In genomic region chr4:131595140-131595539, GRCh38 we compare ENCODE assay signal across 25 cellular contexts.
DNase-seq lines count a peak whose midpoint lies in the region; ATAC-seq, FAIRE-seq and TF ChIP-seq lines count a peak whose summit lies in the region.
"Had no signal": no experiment of that assay in that cellular context is flagged by ENCODE, and none has a peak within 500 bp of the region (broad histone marks: within the 10 kb centered on the region; RNA-seq: fewer than 3 reads in every experiment).

No MANE protein-coding gene starts in this region.

- H3K56ac ChIP-seq in IMR-90 (ENCODE audit: extremely low read depth, insufficient read depth, low read length), result no peak overlapping the region
- H3K56ac ChIP-seq in H1 (replicated peaks; ENCODE audit: insufficient read length, low read depth, low read length), result no peak overlapping the region

- H4K5ac ChIP-seq in IMR-90 (ENCODE audit: low read depth, low read length) (no peak overlapping the region), H1 (ENCODE audit: insufficient read length, low read depth, low read length) (no peak overlapping the region)

- H3K9me1 ChIP-seq in IMR-90 (ENCODE audit: insufficient read depth, low read length), result no peaks in the 10 kb centered on the region

- H3K14ac ChIP-seq in IMR-90 (replicated peaks; ENCODE audit: low read depth, low read length), result no peak overlapping the region
- H3K14ac ChIP-seq in H1 (ENCODE audit: insufficient read length), result no peak overlapping the region

- H4K8ac ChIP-seq in IMR-90 (ENCODE audit: low read depth in 2 of 2, low read length in 2 of 2) (no peak overlapping the region), H1 (ENCODE audit: extremely low read depth, insufficient read depth, low read length) (no peak overlapping the region)

- H4K20me1 ChIP-seq in HepG2 (ENCODE audit: insufficient read depth, low read length), result no peaks in the 10 kb centered on the region
- H4K20me1 ChIP-seq in IMR-90 (ENCODE audit: insufficient read depth, low read length), result no peaks in the 10 kb centered on the region
- no peaks in the 10 kb centered on the region for H4K20me1 ChIP-seq in H1 (replicated peaks in 1 of 2; ENCODE audit: control insufficient read depth in 1 of 2, insufficient read depth in 2 of 2, low read length in 2 of 2)
- H4K20me1 ChIP-seq: BLaER1 had no signal

- TF ChIP-seq CTCF in HepG2 (CRISPR knock-in tag; IDR thresholded peaks at IDR 0.05) (no peak), right lobe of liver (IDR thresholded peaks at IDR 0.05) (no peak), IMR-90 (conservative IDR thresholded peaks at IDR 0.05; ENCODE audit: low read depth, low read length) (no peak), H1 (IDR thresholded peaks at IDR 0.05; ENCODE audit: control extremely low read depth in 1 of 3, insufficient read depth in 1 of 3, low read depth in 1 of 3, low read length in 3 of 3) (no peak)

- WGBS in HepG2 (ENCODE audit: low lambda C conversion rate), result 45% methylated on average over 2 of the region's 2 CpGs
- WGBS in right lobe of liver (ENCODE audit: insufficient coverage, low coverage, low lambda C conversion rate, missing lambda C conversion rate), result 77% methylated on average over 2 of the region's 2 CpGs
- WGBS in IMR-90 (ENCODE audit: extremely low coverage in 2 of 2, insufficient read length in 1 of 2), 2 experiments, result 100% methylated on average over 1 of the region's 2 CpGs; no CpG with 5 or more reads in 1 of the 2 experiments
- WGBS in H1 (ENCODE audit: extremely low coverage in 1 of 2, insufficient coverage in 1 of 2, insufficient read length in 1 of 2, insufficient replicate concordance in 2 of 2, low coverage in 1 of 2, low lambda C conversion rate in 2 of 2, missing lambda C conversion rate in 1 of 2), 2 experiments, result 89 to 100% methylated on average over 1 to 2 of the region's 2 CpGs

- H3K9me3 ChIP-seq in HepG2 (ENCODE audit: low read length), result no peaks in the 10 kb centered on the region
- H3K9me3 ChIP-seq in right lobe of liver, result no peaks in the 10 kb centered on the region
- no peaks in the 10 kb centered on the region for H3K9me3 ChIP-seq in IMR-90 (ENCODE audit: control insufficient read depth, insufficient read depth, low read length)
- H3K9me3 ChIP-seq in H1 (ENCODE audit: insufficient read depth in 2 of 2, low read depth in 1 of 2, low read length in 1 of 2), result no peaks in the 10 kb centered on the region
- H3K9me3 ChIP-seq: BE2C, BLaER1 had no signal

- H3K18ac ChIP-seq in IMR-90 (ENCODE audit: low read depth, low read length), result no peak overlapping the region
- no peak overlapping the region for H3K18ac ChIP-seq in H1 (ENCODE audit: extremely low read depth, low read length)

- no peaks in the 10 kb centered on the region for H3K27me3 ChIP-seq in HepG2 (ENCODE audit: control insufficient read depth in 1 of 2, insufficient read depth in 2 of 2, low read length in 2 of 2)
- H3K27me3 ChIP-seq in right lobe of liver, result no peaks in the 10 kb centered on the region
- no peaks in the 10 kb centered on the region for H3K27me3 ChIP-seq in IMR-90 (ENCODE audit: control insufficient read depth, insufficient read depth, low read length)
- H3K27me3 ChIP-seq in H1 (replicated peaks in 1 of 4; ENCODE audit: control insufficient read depth in 3 of 4, extremely low read depth in 1 of 4, insufficient read depth in 3 of 4, low read length in 3 of 4), result no peaks in the 10 kb centered on the region
- H3K27me3 ChIP-seq: BE2C, BLaER1 had no signal

- no peak overlapping the region for H2BK120ac ChIP-seq in IMR-90 (ENCODE audit: low read depth, low read length)
- no peak overlapping the region for H2BK120ac ChIP-seq in H1 (replicated peaks; ENCODE audit: low read depth, low read length)

- H2BK5ac ChIP-seq in IMR-90 (ENCODE audit: low read depth, low read length, poor library complexity, severe bottlenecking) (no peak overlapping the region), H1 (ENCODE audit: low read depth, low read length) (no peak overlapping the region)

- dilution Hi-C loops in IMR-90 (cut with HindIII; ENCODE audit: low sequenced_read_pairs, unreplicated experiment), result no loop called here

- H3K4me2 ChIP-seq in HepG2 (ENCODE audit: low read depth, low read length), result no peak overlapping the region
- no peak overlapping the region for H3K4me2 ChIP-seq in IMR-90 (ENCODE audit: low read depth, low read length)
- H3K4me2 ChIP-seq in H1 (ENCODE audit: insufficient read depth in 1 of 2, low read depth in 2 of 2, low read length in 2 of 2), result no peak overlapping the region
- H3K4me2 ChIP-seq: BLaER1 had no signal

- H3K4ac ChIP-seq in IMR-90 (ENCODE audit: low read depth, low read length) (no peak overlapping the region), H1 (replicated peaks; ENCODE audit: insufficient read length, low read depth, low read length) (no peak overlapping the region)

- DNase-seq in HepG2 (ENCODE audit: low spot score), result no peak
- DNase-seq in right lobe of liver, result no peak
- no peak for DNase-seq in IMR-90
- DNase-seq in H1 (ENCODE audit: low read depth in 1 of 2, low spot score in 2 of 2), result no peak
- DNase-seq in cerebellar cortex (ENCODE audit: low spot score), result no peak
- DNase-seq in posterior cingulate gyrus, result no peak
- DNase-seq: ACHN; BE2C; C1 segment of cervical spinal cord; CD4-positive, alpha-beta memory T cell; CD4-positive, CD25-positive, alpha-beta regulatory T cell; CD8-positive, alpha-beta memory T cell; COR-L47; DMS 273 treated with DMSO at 0.1 percent for 48 hours; DMS153; DMS53; DMS79; DND-41; EL; GDM1 had no signal

- TF ChIP-seq EP300 in HepG2 (IDR thresholded peaks at IDR 0.05; ENCODE audit: low read depth in 2 of 2, low read length in 2 of 2) (no peak), HepG2 (CRISPR knock-in tag; IDR thresholded peaks at IDR 0.05; ENCODE audit: borderline replicate concordance) (no peak), H1 (IDR thresholded peaks at IDR 0.05; ENCODE audit: borderline replicate concordance in 1 of 2, low read depth in 2 of 2, low read length in 2 of 2) (no peak)

- H3K79me1 ChIP-seq in IMR-90 (ENCODE audit: low read depth in 1 of 2, low read length in 2 of 2) (no peaks in the 10 kb centered on the region), H1 (ENCODE audit: low read depth, low read length) (no peaks in the 10 kb centered on the region)

- TF ChIP-seq POLR2A in HepG2 (IDR thresholded peaks at IDR 0.05; ENCODE audit: insufficient read depth in 1 of 2, low read depth in 2 of 2, low read length in 2 of 2) (no peak), right lobe of liver (IDR thresholded peaks at IDR 0.05) (no peak), IMR-90 (IDR thresholded peaks at IDR 0.05; ENCODE audit: low read depth, low read length) (no peak), H1 (IDR thresholded peaks at IDR 0.05; ENCODE audit: control extremely low read depth in 1 of 2, low read depth in 2 of 2, low read length in 2 of 2) (no peak)

- FAIRE-seq in HepG2 (lab: Jason Lieb, UNC) (no peak), H1 (lab: Jason Lieb, UNC) (no peak)
- FAIRE-seq: GM12878, GM12892, GM18507 had no signal

- H3K27ac ChIP-seq in HepG2 (ENCODE audit: extremely low read length, insufficient read depth, low read length) (no peak overlapping the region), right lobe of liver (no peak overlapping the region), IMR-90 (ENCODE audit: insufficient read depth, low read length) (no peak overlapping the region), H1 (ENCODE audit: low read depth, low read length) (no peak overlapping the region)
- H3K27ac ChIP-seq: 22Rv1, BLaER1 had no signal

- H3K36me3 ChIP-seq in HepG2 (replicated peaks in 1 of 2; ENCODE audit: control insufficient read depth in 1 of 2, insufficient read depth in 2 of 2, low read length in 2 of 2) (no peaks in the 10 kb centered on the region), right lobe of liver (no peaks in the 10 kb centered on the region), IMR-90 (ENCODE audit: control insufficient read depth, insufficient read depth, low read length) (no peaks in the 10 kb centered on the region), H1 (ENCODE audit: control insufficient read depth in 2 of 4, insufficient read depth in 4 of 4, low read length in 3 of 4) (no peaks in the 10 kb centered on the region)
- H3K36me3 ChIP-seq: BE2C, BLaER1 had no signal

- no peak overlapping the region for H2BK20ac ChIP-seq in IMR-90 (ENCODE audit: low read depth, low read length)
- no peak overlapping the region for H2BK20ac ChIP-seq in H1 (ENCODE audit: low read length)

- H3K9ac ChIP-seq in HepG2 (ENCODE audit: insufficient read depth, low read depth, low read length) (no peak overlapping the region), IMR-90 (ENCODE audit: low read depth, low read length) (no peak overlapping the region), H1 (replicated peaks in 1 of 4; ENCODE audit: extremely low read depth in 1 of 4, low read depth in 3 of 4, low read length in 3 of 4) (no peak overlapping the region)
- H3K9ac ChIP-seq: BLaER1 had no signal

- ATAC-seq in HepG2 (no peak), right lobe of liver (no peak), IMR-90 (ENCODE audit: low read depth) (no peak)
- ATAC-seq: GM12878 had no signal

- intact Hi-C loops in HepG2 (cut with micrococcal nuclease; ENCODE audit: unreplicated experiment), result no loop called here
- intact Hi-C loops in right lobe of liver (cut with DNase I), result no loop called here
- intact Hi-C loops in IMR-90 (cut with micrococcal nuclease), result no loop called here
- intact Hi-C loops in posterior cingulate gyrus (cut with DNase I), result no loop called here

- no peak overlapping the region for H3K23ac ChIP-seq in IMR-90 (ENCODE audit: low read depth, low read length)
- H3K23ac ChIP-seq in H1 (ENCODE audit: insufficient read length), result no peak overlapping the region

- CTCF ChIA-PET in HepG2 (lab: Yijun Ruan, JAX; ENCODE audit: low intra/inter-chr PET ratio, low total read pairs), result no interaction called here
- CTCF ChIA-PET in IMR-90 (lab: Yijun Ruan, JAX), result no interaction called here
- CTCF ChIA-PET in H1 (lab: Charles Lee; ENCODE audit: partially characterized antibody), result no interaction called here

- no peak for TF ChIP-seq RAD21 in HepG2 (CRISPR knock-in tag; IDR thresholded peaks at IDR 0.05)
- no peak for TF ChIP-seq RAD21 in IMR-90 (IDR thresholded peaks at IDR 0.05; ENCODE audit: low read length)
- TF ChIP-seq RAD21 in H1 (IDR thresholded peaks at IDR 0.05 in 1 of 2, conservative IDR thresholded peaks at IDR 0.05 in 1 of 2; ENCODE audit: low read depth in 2 of 2, low read length in 2 of 2), result no peak

- in situ Hi-C loops in HepG2 (cut with HindIII; ENCODE audit: extremely low pct_ligation_motif_present, low pct_unique_long_range_greater_than_20kb) (no loop called here), IMR-90 (cut with MboI; ENCODE audit: low sequenced_read_pairs) (no loop called here)

- no peak overlapping the region for H2BK15ac ChIP-seq in IMR-90 (ENCODE audit: low read depth, low read length)
- no peak overlapping the region for H2BK15ac ChIP-seq in H1 (ENCODE audit: low read length)

- H3K79me2 ChIP-seq in HepG2 (ENCODE audit: insufficient read depth, low read length) (no peaks in the 10 kb centered on the region), H1 (ENCODE audit: control insufficient read depth in 1 of 2, insufficient read depth in 2 of 2, low read length in 2 of 2) (no peaks in the 10 kb centered on the region)

- no TSS peak for BruUV-seq in HepG2 (replicated peaks; lab: Mats Ljungman, UMichigan)
- BruUV-seq in IMR-90 (replicated peaks; lab: Mats Ljungman, UMichigan), result no TSS peak

- H3K4me3 ChIP-seq in HepG2 (replicated peaks in 1 of 3; ENCODE audit: insufficient read depth in 1 of 3, low read depth in 2 of 3, low read length in 3 of 3) (no peak overlapping the region), right lobe of liver (no peak overlapping the region), IMR-90 (ENCODE audit: insufficient read depth, low read depth, low read length) (no peak overlapping the region), H1 (ENCODE audit: extremely low read depth in 1 of 4, insufficient read depth in 2 of 4, low read depth in 3 of 4, low read length in 4 of 4) (no peak overlapping the region)
- H3K4me3 ChIP-seq: BLaER1, GM12878 had no signal

- POLR2A ChIA-PET in HepG2 (lab: Yijun Ruan, JAX), result no interaction called here
- POLR2A ChIA-PET in IMR-90 (lab: Charles Lee; ENCODE audit: unreplicated experiment), result no interaction called here
- POLR2A ChIA-PET in H1 (lab: Charles Lee; ENCODE audit: partially characterized antibody), result no interaction called here

- H2AFZ ChIP-seq in HepG2 (ENCODE audit: low read length) (no peak overlapping the region), IMR-90 (replicated peaks; ENCODE audit: low read length, poor library complexity) (no peak overlapping the region), H1 (ENCODE audit: low read length) (no peak overlapping the region)

- H4K91ac ChIP-seq in IMR-90 (ENCODE audit: insufficient read depth, low read depth, low read length) (no peak overlapping the region), H1 (replicated peaks; ENCODE audit: insufficient read length, low read length) (no peak overlapping the region)

- no peak overlapping the region for H2AK9ac ChIP-seq in IMR-90 (replicated peaks; ENCODE audit: low read depth, low read length, poor library complexity)

- no peak overlapping the region for H2BK12ac ChIP-seq in H1 (ENCODE audit: low read depth, low read length)

- no peaks in the 10 kb centered on the region for H3K23me2 ChIP-seq in H1 (ENCODE audit: low read depth, low read length)

- H3K4me1 ChIP-seq in HepG2 (ENCODE audit: insufficient read depth, low read length) (no peaks in the 10 kb centered on the region), right lobe of liver (no peaks in the 10 kb centered on the region), IMR-90 (ENCODE audit: control insufficient read depth, insufficient read depth, low read length) (no peaks in the 10 kb centered on the region), H1 (replicated peaks in 1 of 4; ENCODE audit: control insufficient read depth in 3 of 4, insufficient read depth in 4 of 4, low read length in 3 of 4) (no peaks in the 10 kb centered on the region)
- H3K4me1 ChIP-seq: BE2C, BLaER1 had no signal

- H2AK5ac ChIP-seq in IMR-90 (ENCODE audit: low read depth, low read length) (no peak overlapping the region), H1 (ENCODE audit: low read depth, low read length) (no peak overlapping the region)

Comparison
In these comparisons a context has a peak if more than half of its experiments do, and no peak if none do; other contexts are left out.
1. Of the 41 proteins assayed by ChIP-seq in both HepG2 and H1: peak only in HepG2: none; only in H1: none; in both: CEBPB; in neither: 40.